In the genomic region with DNA sequence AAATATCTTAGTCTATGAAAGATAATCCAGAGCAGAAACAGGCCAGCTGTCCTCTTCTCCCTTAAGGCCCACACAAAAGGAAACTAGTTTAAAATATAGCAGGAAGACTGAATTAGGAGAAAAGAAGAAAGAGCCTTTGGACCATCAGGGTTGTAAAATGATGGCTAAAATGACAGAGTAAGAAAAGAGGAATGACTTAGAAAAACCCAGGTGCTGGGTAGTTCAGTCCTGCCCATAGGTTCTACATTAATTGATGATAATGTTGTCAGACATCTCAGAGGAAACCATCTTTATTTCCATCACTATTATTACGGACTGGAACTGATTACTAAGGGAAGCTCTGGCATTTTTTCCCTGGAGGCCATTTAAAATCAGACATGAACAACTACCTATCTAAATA, we compare ENCODE assay signal across 24 cellular contexts.
A peak's percentile ranks its signal among the peaks of the same experiment; 100 is the strongest.
DNase-seq lines count a peak whose midpoint lies in the region; ATAC-seq, FAIRE-seq and TF ChIP-seq lines count a peak whose summit lies in the region.
"Had no signal": no experiment of that assay in that cellular context is flagged by ENCODE, and none has a peak within 500 bp of the region (broad histone marks: within the 10 kb centered on the region; RNA-seq: fewer than 3 reads in every experiment).

No MANE protein-coding gene starts in this region.

- peak overlapping the region; percentile 30 to 62 (median 50) for H3K27ac Mint-ChIP-seq in nephron
- H3K27ac Mint-ChIP-seq: CD14-positive monocyte; CD4-positive, alpha-beta T cell; CD8-positive, alpha-beta memory T cell; H9 had no signal

- H3K4me2 ChIP-seq in HCT116 (ENCODE audit: low read length), result no peak overlapping the region
- peak overlapping the region; percentile 81 for H3K4me2 ChIP-seq in OCI-LY3 (ENCODE audit: low read length)
- H3K4me2 ChIP-seq: A549; BLaER1 treated with 17β-estradiol and CSF1 and Interleukin-3, amounts not matched to agents 10 nM and 100 nM had no signal

- RAD21 ChIA-PET in HCT116 (lab: Charles Lee; ENCODE audit: low non-redundant PET in 1 of 2, low total read pairs in 2 of 2, uncharacterized antibody in 2 of 2, unreplicated experiment in 2 of 2), result no interaction called here

- H4K20me1 ChIP-seq in HCT116 (ENCODE audit: insufficient read depth), result no peaks in the 10 kb centered on the region
- H4K20me1 ChIP-seq in OCI-LY3 (ENCODE audit: insufficient read depth, low read length), result no peaks in the 10 kb centered on the region
- H4K20me1 ChIP-seq: BLaER1 treated with 17β-estradiol and CSF1 and Interleukin-3, amounts not matched to agents 10 nM and 100 nM had no signal

- no peaks in the 10 kb centered on the region for H3K36me3 Mint-ChIP-seq in nephron (ENCODE audit: low read depth)
- H3K36me3 Mint-ChIP-seq: CD14-positive monocyte had no signal

- peak; percentile 91 for TF ChIP-seq POLR2A in GM12891 (IDR thresholded peaks at IDR 0.05; ENCODE audit: low read depth, low read length)
- no peak for TF ChIP-seq POLR2A in HCT116 (IDR thresholded peaks at IDR 0.05; ENCODE audit: borderline replicate concordance, extremely low read depth, insufficient read depth, insufficient read length)

- CTCF ChIA-PET in HCT116 (lab: Charles Lee), result no interaction called here

- H3K4me3 Mint-ChIP-seq in nephron, result no peak overlapping the region
- H3K4me3 Mint-ChIP-seq: CD14-positive monocyte; CD4-positive, alpha-beta T cell; CD8-positive, alpha-beta memory T cell; H9 had no signal

- DNase-seq in GM12891 (ENCODE audit: insufficient read length, low spot score) (no peak), HCT116 (ENCODE audit: low read depth, low spot score) (no peak), NCI-H2227 (lab: John Stamatoyannopoulos, UW; ENCODE audit: unreplicated experiment) (no peak)
- DNase-seq: 8988T; ACHN; AML-193; BE2C; CD4-positive, alpha-beta T cell; CD8-positive, alpha-beta memory T cell; DMS 273 treated with DMSO at 0.1 percent for 48 hours; DMS79; EL; GDM1; GM23248; H9 had no signal

- H3K4me3 ChIP-seq in HCT116 (replicated peaks in 1 of 2; ENCODE audit: low read depth in 1 of 2, low read length in 2 of 2) (no peak overlapping the region), OCI-LY3 (ENCODE audit: low read length) (peak overlapping the region; percentile 57)
- H3K4me3 ChIP-seq: A549; BLaER1 treated with 17β-estradiol and CSF1 and Interleukin-3, amounts not matched to agents 10 nM and 100 nM; GM23248 had no signal

- H3K9me2 ChIP-seq in HCT116 (ENCODE audit: insufficient read depth), result no peaks in the 10 kb centered on the region

- H2AFZ ChIP-seq in HCT116 (ENCODE audit: low read depth, low read length, poor library complexity, severe bottlenecking) (peak overlapping the region; percentile 44), OCI-LY3 (ENCODE audit: low read depth, low read length) (peak overlapping the region; percentile 28; the same call in 1 of the 2 replicates)
- H2AFZ ChIP-seq: GM23248 had no signal

- FAIRE-seq in GM12891 (lab: Jason Lieb, UNC), result no peak
- FAIRE-seq: A549, D721Med, GM12892 had no signal

- H3K9me3 ChIP-seq in HCT116 (ENCODE audit: control insufficient read depth in 1 of 2, insufficient read depth in 1 of 2, low read depth in 1 of 2, low read length in 2 of 2) (no peaks in the 10 kb centered on the region), OCI-LY3 (ENCODE audit: insufficient read depth, low read length) (peaks cover 17% of the 10 kb centered on the region)
- H3K9me3 ChIP-seq: A549, BE2C had no signal

- H3K4me1 Mint-ChIP-seq in nephron, result peaks cover 32% of the 10 kb centered on the region
- H3K4me1 Mint-ChIP-seq: CD14-positive monocyte had no signal

- H3K4me1 ChIP-seq in HCT116 (ENCODE audit: control insufficient read depth in 1 of 2, insufficient read depth in 2 of 2, low read length in 2 of 2) (no peaks in the 10 kb centered on the region), OCI-LY3 (ENCODE audit: low read length) (peaks cover 64% of the 10 kb centered on the region)
- H3K4me1 ChIP-seq: A549; BE2C; BLaER1 treated with 17β-estradiol and CSF1 and Interleukin-3, amounts not matched to agents 10 nM and 100 nM had no signal

- intact Hi-C loops in HCT116 (cut with micrococcal nuclease), result no loop called here

- POLR2A ChIA-PET in HCT116 (lab: Charles Lee), result no interaction called here

- H3K9me3 Mint-ChIP-seq in nephron, result peaks cover 12% of the 10 kb centered on the region

- BruUV-seq in HCT116 (replicated peaks; lab: Mats Ljungman, UMichigan), result no TSS peak

- TF ChIP-seq CTCF in HCT116 (IDR thresholded peaks at IDR 0.05 in 2 of 3, conservative IDR thresholded peaks at IDR 0.05 in 1 of 3; ENCODE audit: borderline replicate concordance in 1 of 3, insufficient read depth in 1 of 3, low read depth in 2 of 3, low read length in 2 of 3) (no peak), OCI-LY3 (IDR thresholded peaks at IDR 0.05; ENCODE audit: low read depth, low read length) (no peak), nephron (IDR thresholded peaks at IDR 0.05; ENCODE audit: unreplicated experiment in 3 of 3) (no peak)

- H3K79me2 ChIP-seq in HCT116 (ENCODE audit: insufficient read depth, low read length) (no peaks in the 10 kb centered on the region), OCI-LY3 (ENCODE audit: low read length) (no peaks in the 10 kb centered on the region)

- ATAC-seq in HCT116 (no peak), HG03159 (IDR thresholded peaks at IDR 0.05; ENCODE audit: unreplicated experiment) (no peak), GM19467 (IDR thresholded peaks at IDR 0.05; ENCODE audit: unreplicated experiment) (no peak)
- ATAC-seq: A549 had no signal

- H3K9ac ChIP-seq in HCT116 (ENCODE audit: low read length) (no peak overlapping the region), OCI-LY3 (ENCODE audit: low read length) (peak overlapping the region; percentile 68)
- H3K9ac ChIP-seq: BLaER1 treated with 17β-estradiol and CSF1 and Interleukin-3, amounts not matched to agents 10 nM and 100 nM; GM23248 had no signal

- H3K36me3 ChIP-seq in HCT116 (ENCODE audit: control insufficient read depth in 1 of 2, insufficient read depth in 2 of 2, low read length in 2 of 2), result no peaks in the 10 kb centered on the region
- peaks cover 20% of the 10 kb centered on the region for H3K36me3 ChIP-seq in OCI-LY3 (replicated peaks; ENCODE audit: low read depth, low read length)
- H3K36me3 ChIP-seq: BE2C; BLaER1 treated with 17β-estradiol and CSF1 and Interleukin-3, amounts not matched to agents 10 nM and 100 nM had no signal

- no peak for TF ChIP-seq RAD21 in HCT116 (IDR thresholded peaks at IDR 0.05; ENCODE audit: low read depth)

- peaks cover 4% of the 10 kb centered on the region for H3K27me3 Mint-ChIP-seq in nephron (ENCODE audit: low read depth)
- H3K27me3 Mint-ChIP-seq: CD4-positive, alpha-beta T cell; CD8-positive, alpha-beta memory T cell had no signal

- H3K27ac ChIP-seq in HCT116 (ENCODE audit: low read depth, low read length), result no peak overlapping the region
- H3K27ac ChIP-seq in OCI-LY3 (ENCODE audit: low read length), result peak overlapping the region; percentile 97
- H3K27ac ChIP-seq: A549; BLaER1 treated with 17β-estradiol and CSF1 and Interleukin-3, amounts not matched to agents 10 nM and 100 nM; GM23248 had no signal

- H3K27me3 ChIP-seq in HCT116 (ENCODE audit: insufficient read depth, low read length) (no peaks in the 10 kb centered on the region), OCI-LY3 (ENCODE audit: low read depth, low read length) (no peaks in the 10 kb centered on the region)
- H3K27me3 ChIP-seq: BE2C; BLaER1 treated with 17β-estradiol and CSF1 and Interleukin-3, amounts not matched to agents 10 nM and 100 nM had no signal

TF ChIP-seq in GM12891, 5 proteins besides CTCF, POLR2A, EP300 and RAD21:
- TF ChIP-seq POLR2AphosphoS5 (IDR thresholded peaks at IDR 0.05; ENCODE audit: low read depth, low read length) (peak; percentile 82), POU2F2 (IDR thresholded peaks at IDR 0.05; ENCODE audit: low read depth, low read length) (0 out of 2 replicates have a peak, but pooled peaks have one; percentile 36), TAF1 (IDR thresholded peaks at IDR 0.05; ENCODE audit: low read depth, low read length) (no peak)
TF ChIP-seq in GM12891: peak in this region for 2.

TF ChIP-seq in HCT116, 20 proteins besides CTCF, POLR2A, EP300 and RAD21:
- TF ChIP-seq CEBPB (IDR thresholded peaks at IDR 0.05; ENCODE audit: low read depth), result no peak
- TF ChIP-seq JUND (IDR thresholded peaks at IDR 0.05), result no peak
- TF ChIP-seq CBX3 (IDR thresholded peaks at IDR 0.05; ENCODE audit: low read depth), result no peak
- no peak for TF ChIP-seq SP1 (IDR thresholded peaks at IDR 0.05; ENCODE audit: low read depth)
- TF ChIP-seq SRF (IDR thresholded peaks at IDR 0.05; ENCODE audit: low read depth), result no peak
- TF ChIP-seq ZNF274 (IDR thresholded peaks at IDR 0.05; ENCODE audit: low read depth, low read length), result no peak
- no peak for TF ChIP-seq EZH2phosphoT487 (IDR thresholded peaks at IDR 0.05; ENCODE audit: borderline replicate concordance)
- TF ChIP-seq FOSL1 (IDR thresholded peaks at IDR 0.05; ENCODE audit: low read depth), result no peak
